8 cellular contexts compared by ENCODE assay signal in the genomic region with DNA sequence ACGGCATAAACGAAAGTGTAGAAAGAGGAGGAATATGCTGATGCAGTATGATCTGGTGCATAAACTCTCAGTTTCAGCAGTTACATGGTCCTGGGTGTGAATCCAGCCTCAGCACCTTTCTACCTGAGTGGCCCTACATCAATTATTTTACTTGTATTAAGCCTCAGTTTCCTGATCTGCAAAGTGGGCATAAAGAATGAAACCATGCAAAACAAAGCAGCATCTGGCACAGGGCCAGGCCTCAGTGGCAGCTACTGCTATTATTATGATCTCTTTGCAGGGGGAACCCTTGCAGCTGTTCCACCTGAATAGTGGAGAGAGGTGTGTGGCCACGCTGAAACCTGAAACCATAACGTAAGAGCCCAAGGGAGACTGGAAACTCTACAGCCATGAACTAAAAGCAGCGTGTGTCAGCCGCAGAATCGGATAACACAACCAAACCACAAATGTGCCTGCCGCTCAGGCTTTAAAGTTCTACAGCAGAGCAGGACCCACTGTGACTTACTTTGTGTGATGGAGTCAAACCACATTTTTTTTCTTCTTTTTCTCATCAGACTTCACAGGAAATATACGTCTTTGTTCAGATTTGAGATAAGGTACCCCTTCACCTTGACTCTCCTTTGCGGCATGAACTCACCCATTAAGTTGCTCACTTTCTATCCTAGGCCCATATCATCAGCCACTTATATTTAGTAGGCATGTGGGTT. TPM values are rescaled to one million over a fixed set of nuclear protein-coding genes. Genes with fewer than 3 reads are reported as not detected.
DNase-seq lines count a peak whose midpoint lies in the region; ATAC-seq and TF ChIP-seq lines count a peak whose summit lies in the region.

No MANE protein-coding gene starts in this region.

- ATAC-seq in GM21717 (IDR thresholded peaks at IDR 0.05; ENCODE audit: unreplicated experiment), result peak; percentile 78

- intact Hi-C loops in uterus (cut with DNase I; ENCODE audit: low total_unique reads), result no loop called here

- no peak for TF ChIP-seq POLR2A in uterus (IDR thresholded peaks at IDR 0.05)

- DNase-seq in GM10266 (ENCODE audit: extremely low spot score), result peak; percentile 78
- DNase-seq in LHCN-M2 (ENCODE audit: low read depth), result peak; percentile 65
- peak; percentile 71 for DNase-seq in activated CD4-positive, CD25-positive, alpha-beta regulatory T cell treated with anti-CD3 and anti-CD28 coated beads, Interleukin-2, amount 50 U/mL, for 72 hours
- DNase-seq in effector CD8-positive, alpha-beta T cell (lab: John Stamatoyannopoulos, UW), result peak; percentile 68
- peak; percentile 73 for DNase-seq in stimulated activated CD8-positive, alpha-beta memory T cell treated with anti-CD3 and anti-CD28 coated beads, Interleukin-12 subunit alpha, Interleukin-12 subunit beta, amount 100 ng/mL, for 1 hour (ENCODE audit: low read depth)
- DNase-seq in retina, result no peak
- DNase-seq in uterus, result no peak

- no peaks in the 10 kb centered on the region for H3K36me3 ChIP-seq in uterus

- H3K4me1 ChIP-seq in uterus, result no peaks in the 10 kb centered on the region

- no peak for TF ChIP-seq CTCF in GM10266 (IDR thresholded peaks at IDR 0.05; ENCODE audit: control insufficient read depth, insufficient read depth, low read depth, missing control alignments)
- no peak for TF ChIP-seq CTCF in uterus (IDR thresholded peaks at IDR 0.05)

- no peak overlapping the region for H3K27ac ChIP-seq in uterus

- H3K9me3 ChIP-seq in uterus, result no peaks in the 10 kb centered on the region

- no peak overlapping the region for H3K4me3 ChIP-seq in uterus

- H3K27me3 ChIP-seq in uterus, result no peaks in the 10 kb centered on the region

RNA-seq across cellular contexts. Expression of gene FOS, which starts 29.2 kb away (rescaled TPM):
- 5.6 and 8.9 TPM in 2 replicates for total RNA-seq in LHCN-M2 (2014; rRNA removed)
- polyA plus RNA-seq in LHCN-M2 (2012), result 0.58 TPM
- total RNA-seq in uterus, result 1,000 to 10,000 TPM in 1 of 4 donors, 100 to 1,000 TPM in 2, 10 to 100 TPM in 1; 29.2 to 1,111 (median 137) TPM

Comparison
In these comparisons a context has a peak if more than half of its experiments do, and no peak if none do; other contexts are left out.
1. DNase-seq: peak in GM10266 (single experiment), LHCN-M2 (single experiment), activated CD4-positive, CD25-positive, alpha-beta regulatory T cell treated with anti-CD3 and anti-CD28 coated beads, Interleukin-2, amount 50 U/mL, for 72 hours (single experiment), effector CD8-positive, alpha-beta T cell (single experiment) and stimulated activated CD8-positive, alpha-beta memory T cell treated with anti-CD3 and anti-CD28 coated beads, Interleukin-12 subunit alpha, Interleukin-12 subunit beta, amount 100 ng/mL, for 1 hour (single experiment); none in retina (single experiment) and uterus (0 of 2).